Comparison of ENCODE assay signal across 20 cellular contexts in the genomic region with DNA sequence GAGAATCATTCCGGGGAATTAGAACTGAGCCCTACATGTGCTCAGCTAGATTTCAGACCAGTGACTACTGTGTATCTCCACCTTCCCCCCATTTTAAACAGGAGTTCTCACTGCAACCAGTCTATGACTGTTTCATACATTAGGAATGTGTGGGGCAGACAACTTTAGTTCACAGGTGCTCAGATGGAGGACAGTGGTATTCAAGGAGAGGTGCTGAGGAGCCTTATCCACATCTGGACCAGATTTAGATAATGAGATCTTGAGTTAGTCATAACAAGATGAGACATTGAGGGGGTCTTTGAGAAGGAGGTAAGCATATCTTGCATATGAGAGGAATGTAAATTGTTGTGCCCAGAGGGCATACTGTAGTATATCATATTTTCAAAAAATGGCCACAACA.
"Had no signal": no experiment of that assay in that cellular context is flagged by ENCODE, and none has a peak within 500 bp of the region (broad histone marks: within the 10 kb centered on the region; RNA-seq: fewer than 3 reads in every experiment).

No MANE protein-coding gene starts in this region.

- H3K27ac ChIP-seq: tibial nerve had no signal

- DNase-seq: activated CD4-positive, alpha-beta T cell treated with anti-CD3 and anti-CD28 coated beads, Interleukin-2, amount 50 U/mL, for 1 hour; anterior cingulate cortex; hippocampal formation; kidney; left ventricle myocardium superior; mesenchymal stem cell; nucleus accumbens; right cardiac atrium; small intestine; stimulated activated CD4-positive, alpha-beta T cell treated with anti-CD3 and anti-CD28 coated beads, Interleukin-4, amount 100 ng/mL, for 4 hours; stimulated activated CD8-positive, alpha-beta memory T cell treated with anti-CD3 and anti-CD28 coated beads, Interleukin-4, amount 100 ng/mL, for 48 hours; stimulated activated naive CD4-positive, alpha-beta T cell treated with Interleukin-2 at 50 U/mL for 16 hours; substantia nigra; T-cell; T-helper 9 cell had no signal

- H3K9me3 ChIP-seq: tibial nerve had no signal

- H3K4me1 ChIP-seq: tibial nerve had no signal

- H3K36me3 Mint-ChIP-seq: natural killer cell treated with Interleukin-12 subunit alpha and Interleukin-12 subunit beta and Interleukin-15 and Interleukin-18, amount 100 ng/mL, for 72 hours; T-cell had no signal

- H3K4me3 ChIP-seq: tibial nerve had no signal

- FAIRE-seq: kidney, small intestine had no signal

- ATAC-seq: activated CD4-positive, CD25-positive, alpha-beta regulatory T cell treated with anti-CD3 and anti-CD28 coated beads, Interleukin-2, amount 50 U/mL, for 24 hours; left ventricle myocardium superior; natural killer cell treated with Interleukin-12 subunit alpha and Interleukin-12 subunit beta and Interleukin-15 and Interleukin-18, amount 100 ng/mL, for 72 hours; right cardiac atrium; T-cell had no signal

- H3K4me3 Mint-ChIP-seq: activated T-helper 1 cell treated with anti-CD3 and anti-CD28 coated beads, Interleukin-12 subunit alpha, Interleukin-12 subunit beta, Interleukin-2, Interleukin-4 antibody, amounts not matched to agents 30 ng/mL and 10 ng/mL and 1 ng/mL, durations not matched to agents 14 hours and 24 hours and 36 hours; dendritic cell treated with granulocyte-macrophage colony-stimulating factor and Interleukin-4, amounts not matched to agents 40 ng/mL and 50 ng/mL, for 4 days; natural killer cell treated with Interleukin-12 subunit alpha and Interleukin-12 subunit beta and Interleukin-15 and Interleukin-18, amount 100 ng/mL, for 72 hours; T-cell had no signal

- H3K27ac Mint-ChIP-seq: activated T-helper 1 cell treated with anti-CD3 and anti-CD28 coated beads, Interleukin-12 subunit alpha, Interleukin-12 subunit beta, Interleukin-2, Interleukin-4 antibody, amounts not matched to agents 30 ng/mL and 10 ng/mL and 1 ng/mL, durations not matched to agents 14 hours and 24 hours and 36 hours; dendritic cell treated with granulocyte-macrophage colony-stimulating factor and Interleukin-4, amounts not matched to agents 40 ng/mL and 50 ng/mL, for 4 days; natural killer cell treated with Interleukin-12 subunit alpha and Interleukin-12 subunit beta and Interleukin-15 and Interleukin-18, amount 100 ng/mL, for 72 hours; T-cell had no signal

- H3K9me3 Mint-ChIP-seq: activated T-helper 1 cell treated with anti-CD3 and anti-CD28 coated beads, Interleukin-12 subunit alpha, Interleukin-12 subunit beta, Interleukin-2, Interleukin-4 antibody, amounts not matched to agents 30 ng/mL and 10 ng/mL and 1 ng/mL, durations not matched to agents 14 hours and 24 hours and 36 hours; dendritic cell treated with granulocyte-macrophage colony-stimulating factor and Interleukin-4, amounts not matched to agents 40 ng/mL and 50 ng/mL, for 4 days; natural killer cell treated with Interleukin-12 subunit alpha and Interleukin-12 subunit beta and Interleukin-15 and Interleukin-18, amount 100 ng/mL, for 72 hours had no signal

- H3K27me3 Mint-ChIP-seq: dendritic cell treated with granulocyte-macrophage colony-stimulating factor and Interleukin-4, amounts not matched to agents 40 ng/mL and 50 ng/mL, for 4 days had no signal

- H3K27me3 ChIP-seq: tibial nerve had no signal

- H3K36me3 ChIP-seq: tibial nerve had no signal
